In the genomic region with DNA sequence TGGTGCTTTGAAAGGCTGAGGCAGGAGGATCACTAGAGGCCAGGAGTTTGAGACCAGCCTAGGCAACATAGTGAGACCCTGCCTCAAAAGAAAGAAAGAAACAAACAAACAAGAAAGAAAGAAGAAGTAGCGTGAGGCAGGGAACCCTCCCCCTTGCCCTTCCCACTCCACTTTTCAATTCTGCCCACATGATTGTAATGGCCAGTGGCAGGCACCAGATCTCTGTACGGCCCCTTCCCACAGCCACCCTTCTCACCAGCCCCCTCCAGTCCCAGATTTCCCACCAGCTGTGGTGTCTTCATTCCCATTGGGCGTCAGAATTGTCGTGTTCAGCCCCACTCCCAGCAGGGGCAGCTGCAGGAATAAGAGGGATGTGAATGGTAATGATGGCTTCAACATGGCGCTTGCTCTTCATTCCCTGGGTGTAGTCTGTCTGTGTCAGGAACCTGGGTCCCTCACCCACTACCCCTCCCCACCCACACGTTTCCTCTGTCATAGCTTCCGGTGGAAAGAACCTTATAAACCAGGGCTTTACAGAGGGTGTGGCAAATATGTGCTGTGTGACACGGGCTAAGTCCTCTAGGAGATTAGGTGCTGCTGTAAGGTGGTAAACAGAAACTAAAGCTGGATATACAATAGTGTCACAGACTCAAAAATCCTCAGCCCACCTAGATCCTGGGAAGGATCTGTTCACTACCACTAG, we compare ENCODE assay signal across 9 cellular contexts.
DNase-seq lines count a peak whose midpoint lies in the region; ATAC-seq lines count a peak whose summit lies in the region.
"Had no signal": no experiment of that assay in that cellular context is flagged by ENCODE, and none has a peak within 500 bp of the region (broad histone marks: within the 10 kb centered on the region; RNA-seq: fewer than 3 reads in every experiment).

A gene (minus strand): TSS at position 437 of the 703 bp plus-strand sequence. CDS start 38 bp downstream, at position 399.

- peak within 1 kb of the TSS; percentile 95 for H3K27ac Mint-ChIP-seq in activated naive CD8-positive, alpha-beta T cell treated with anti-CD3 and anti-CD28 coated beads, Interleukin-2, amount 50 U/mL, for 24 hours
- H3K27ac Mint-ChIP-seq: nephron had no signal

- no peaks in the 10 kb centered on the region for H3K27me3 Mint-ChIP-seq in activated naive CD8-positive, alpha-beta T cell treated with anti-CD3 and anti-CD28 coated beads, Interleukin-2, amount 50 U/mL, for 24 hours

- peak; percentile 57 to 94 (median 76) for DNase-seq in T-helper 1 cell
- DNase-seq in activated naive CD8-positive, alpha-beta T cell treated with anti-CD3 and anti-CD28 coated beads, Interleukin-2, amount 50 U/mL, for 24 hours = peak; percentile 74
- DNase-seq in stimulated activated CD4-positive, alpha-beta T cell treated with anti-CD3 and anti-CD28 coated beads, TNF-alpha, amount 100 ng/mL, for 24 hours (ENCODE audit: low read depth in 3 of 3) = peak; percentile 53 to 64 (median 55)
- no peak for DNase-seq in Ammon's horn (ENCODE audit: low spot score)
- DNase-seq in NCI-H187 treated with DMSO at 0.1 percent for 48 hours (lab: John Stamatoyannopoulos, UW) = no peak
- no peak for DNase-seq in pons (ENCODE audit: low spot score)

- H3K9me3 Mint-ChIP-seq in activated naive CD8-positive, alpha-beta T cell treated with anti-CD3 and anti-CD28 coated beads, Interleukin-2, amount 50 U/mL, for 24 hours = no peaks in the 10 kb centered on the region

- H3K36me3 Mint-ChIP-seq in activated naive CD8-positive, alpha-beta T cell treated with anti-CD3 and anti-CD28 coated beads, Interleukin-2, amount 50 U/mL, for 24 hours (ENCODE audit: low read depth) = peaks cover 49% of the 10 kb centered on the region

- H3K4me1 Mint-ChIP-seq in activated naive CD8-positive, alpha-beta T cell treated with anti-CD3 and anti-CD28 coated beads, Interleukin-2, amount 50 U/mL, for 24 hours = peaks cover 48% of the 10 kb centered on the region

- peak; percentile 83 for ATAC-seq in GM18858 (IDR thresholded peaks at IDR 0.05; ENCODE audit: unreplicated experiment)
- peak; percentile 90 for ATAC-seq in HG02981 (IDR thresholded peaks at IDR 0.05; ENCODE audit: unreplicated experiment)
- ATAC-seq in activated naive CD8-positive, alpha-beta T cell treated with anti-CD3 and anti-CD28 coated beads, Interleukin-2, amount 50 U/mL, for 24 hours = peak; percentile 84

- peak within 1 kb of the TSS; percentile 99 for H3K4me3 Mint-ChIP-seq in activated naive CD8-positive, alpha-beta T cell treated with anti-CD3 and anti-CD28 coated beads, Interleukin-2, amount 50 U/mL, for 24 hours

Comparison
In these comparisons a context has a peak if more than half of its experiments do, and no peak if none do; other contexts are left out.
1. DNase-seq: peak in T-helper 1 cell (5 of 5), activated naive CD8-positive, alpha-beta T cell treated with anti-CD3 and anti-CD28 coated beads, Interleukin-2, amount 50 U/mL, for 24 hours (single experiment) and stimulated activated CD4-positive, alpha-beta T cell treated with anti-CD3 and anti-CD28 coated beads, TNF-alpha, amount 100 ng/mL, for 24 hours (3 of 3); none in Ammon's horn (single experiment), NCI-H187 treated with DMSO at 0.1 percent for 48 hours (single experiment) and pons (single experiment).
2. Peak in every context shown above with its lines, with median percentiles within 50 percentile points of each other: ATAC-seq.